ENCODE assay signal across 8 cellular contexts in the genomic region with DNA sequence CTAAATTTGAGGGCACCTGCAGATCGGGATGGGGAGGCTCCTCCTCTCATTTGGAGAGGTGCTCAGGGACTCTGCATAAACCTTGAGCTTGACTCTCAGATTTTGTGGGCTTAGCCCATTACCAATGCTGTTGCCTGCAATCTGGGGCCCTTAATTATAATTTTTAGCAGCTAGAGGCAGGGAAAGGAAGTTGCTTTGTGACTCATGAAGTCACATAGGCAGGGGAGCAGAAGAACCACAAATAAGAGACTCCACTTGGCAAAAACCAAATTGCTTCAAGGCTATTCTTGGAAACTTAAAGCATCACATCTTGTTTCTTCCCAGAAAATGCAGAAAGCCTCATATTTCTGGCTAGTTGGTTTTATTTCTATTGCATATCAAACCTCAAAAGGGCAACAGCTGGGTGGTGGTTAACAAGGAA. TPM values are rescaled to one million over a fixed set of nuclear protein-coding genes. Genes with fewer than 3 reads are reported as not detected.
DNase-seq lines count a peak whose midpoint lies in the region; ATAC-seq and TF ChIP-seq lines count a peak whose summit lies in the region.

No MANE protein-coding gene starts in this region.

- DNase-seq in CD14-positive monocyte (ENCODE audit: low spot score) (no peak), NCI-H69 (lab: John Stamatoyannopoulos, UW) (peak; percentile 20), brain microvascular endothelial cell (no peak), osteocyte (ENCODE audit: extremely low spot score, unreplicated experiment) (no peak), NCI-H510A treated with DMSO at 0.1 percent for 48 hours (lab: John Stamatoyannopoulos, UW) (no peak), iPS-NIHi11 (ENCODE audit: low spot score) (no peak), ACHN (no peak)

- H3K4me1 Mint-ChIP-seq in CD14-positive monocyte (peaks cover 69% of the 10 kb centered on the region), osteocyte (ENCODE audit: unreplicated experiment) (peaks cover 67% of the 10 kb centered on the region)

- peak overlapping the region; percentile 95 for H3K27ac ChIP-seq in brain microvascular endothelial cell

- in situ Hi-C loops in brain microvascular endothelial cell (cut with HindIII; ENCODE audit: low pct_ligation_motif_present, low sequenced_read_pairs), result no loop called here
- in situ Hi-C loops in ACHN (cut with HindIII; ENCODE audit: low pct_ligation_motif_present, low pct_unique_long_range_greater_than_20kb, low sequenced_read_pairs), result no loop called here

- H3K4me3 ChIP-seq in brain microvascular endothelial cell (ENCODE audit: low read depth, low read length), result no peak overlapping the region

- no peak for ATAC-seq in GM21447 (IDR thresholded peaks at IDR 0.05; ENCODE audit: unreplicated experiment)

- intact Hi-C loops in CD14-positive monocyte (cut with micrococcal nuclease), result loop anchor here in 1 of 2 donors (5.0 kb wide), 1 partner anchor 45 kb away; a partner anchor contains a TSS

- H3K36me3 Mint-ChIP-seq in CD14-positive monocyte (peaks cover 48 to 65% of the 10 kb centered on the region in 2 donors), osteocyte (ENCODE audit: unreplicated experiment) (no peaks in the 10 kb centered on the region)

- peaks cover 0 to 2% (median 0%) of the 10 kb centered on the region in 7 donors for H3K9me3 Mint-ChIP-seq in CD14-positive monocyte
- H3K9me3 Mint-ChIP-seq in osteocyte (ENCODE audit: unreplicated experiment), result no peaks in the 10 kb centered on the region

- H3K4me3 Mint-ChIP-seq in CD14-positive monocyte (peak overlapping the region in 1 of 2 donors; percentile 26), osteocyte (ENCODE audit: unreplicated experiment) (no peak overlapping the region)

- H3K36me3 ChIP-seq in brain microvascular endothelial cell (replicated peaks), result peaks cover 74% of the 10 kb centered on the region

- H3K27ac Mint-ChIP-seq in CD14-positive monocyte (peak overlapping the region; percentile 74 to 96 (median 87)), osteocyte (ENCODE audit: unreplicated experiment) (peak overlapping the region; percentile 61)

- no peak for TF ChIP-seq CTCF in CD14-positive monocyte (IDR thresholded peaks at IDR 0.05)
- no peak for TF ChIP-seq CTCF in brain microvascular endothelial cell (IDR thresholded peaks at IDR 0.05; ENCODE audit: low read depth, low read length, missing control alignments)
- TF ChIP-seq CTCF in osteocyte (IDR thresholded peaks at IDR 0.05), result no peak

- H3K27me3 Mint-ChIP-seq in CD14-positive monocyte (ENCODE audit: low read depth in 3 of 3) (peaks cover 0 to 5% (median 0%) of the 10 kb centered on the region in 3 donors), osteocyte (ENCODE audit: unreplicated experiment) (no peaks in the 10 kb centered on the region)

- no peaks in the 10 kb centered on the region for H3K27me3 ChIP-seq in brain microvascular endothelial cell (replicated peaks)

RNA-seq across cellular contexts. Expression of a gene that starts 46.9 kb away (rescaled TPM):
- polyA plus RNA-seq in CD14-positive monocyte, result 10 to 100 TPM; 39.8 to 72.5 TPM
- 19.5 and 20.8 TPM in 2 replicates for total RNA-seq in osteocyte
